Comparison of ENCODE assay signal across 20 cellular contexts in genomic region chr7:29156798-29157461, GRCh38. TPM values are rescaled to one million over a fixed set of nuclear protein-coding genes. Genes with fewer than 3 reads are reported as not detected.
DNase-seq lines count a peak whose midpoint lies in the region; ATAC-seq and TF ChIP-seq lines count a peak whose summit lies in the region.
"Had no signal": no experiment of that assay in that cellular context is flagged by ENCODE, and none has a peak within 500 bp of the region (broad histone marks: within the 10 kb centered on the region; RNA-seq: fewer than 3 reads in every experiment).

No MANE protein-coding gene starts in this region.

- peak; percentile 71 for ATAC-seq in CD8-positive, alpha-beta T cell
- peak; percentile 70 for ATAC-seq in left ventricle myocardium superior
- ATAC-seq: esophagus mucosa had no signal

- in situ Hi-C loops in KBM-7 (cut with MboI; ENCODE audit: low pct_unique_long_range_greater_than_20kb, low sequenced_read_pairs) = no loop called here

- no peaks in the 10 kb centered on the region for H3K36me3 ChIP-seq in CD8-positive, alpha-beta T cell (ENCODE audit: insufficient read depth, low read length)
- no peaks in the 10 kb centered on the region for H3K36me3 ChIP-seq in H7 (replicated peaks; ENCODE audit: control insufficient read depth, insufficient read depth, low read length)
- H3K36me3 ChIP-seq: SJCRH30, stomach had no signal

- no peak overlapping the region for H3K4me3 ChIP-seq in CD8-positive, alpha-beta T cell (ENCODE audit: low read depth, low read length)
- H3K4me3 ChIP-seq in H7 (ENCODE audit: insufficient read depth, low read depth, low read length) = no peak overlapping the region
- H3K4me3 ChIP-seq: SJCRH30, stomach had no signal

- intact Hi-C loops in CD8-positive, alpha-beta T cell (cut with DNase I, micrococcal nuclease) = no loop called here
- intact Hi-C loops in left ventricle myocardium superior (cut with micrococcal nuclease) = no loop called here

- no peaks in the 10 kb centered on the region for H3K36me3 Mint-ChIP-seq in CD8-positive, alpha-beta T cell
- H3K36me3 Mint-ChIP-seq: IgD-negative memory B cell had no signal

- peaks cover 9% of the 10 kb centered on the region for H3K4me1 Mint-ChIP-seq in CD8-positive, alpha-beta T cell (ENCODE audit: low read depth)
- H3K4me1 Mint-ChIP-seq: IgD-negative memory B cell had no signal

- no peak overlapping the region for H3K27ac ChIP-seq in CD8-positive, alpha-beta T cell (ENCODE audit: low read depth, low read length)
- H3K27ac ChIP-seq: C4-2B, parathyroid adenoma, SJCRH30, stomach had no signal

- CTCF ChIA-PET in CD8-positive, alpha-beta T cell (lab: Charles Lee) = interaction anchor here (1.2 to 2.7 kb wide), 5 partner anchors 14 to 48 kb away, joined by 3 to 6 read pairs (median 4); no protein-coding TSS in a partner anchor

- no peaks in the 10 kb centered on the region for H3K27me3 ChIP-seq in CD8-positive, alpha-beta T cell (ENCODE audit: insufficient read depth, low read length)
- H3K27me3 ChIP-seq in H7 (ENCODE audit: control insufficient read depth, insufficient read depth, low read length) = no peaks in the 10 kb centered on the region
- H3K27me3 ChIP-seq: SJCRH30 had no signal

- H3K27me3 Mint-ChIP-seq in CD8-positive, alpha-beta T cell (ENCODE audit: low read depth) = peaks cover 7% of the 10 kb centered on the region

- no peaks in the 10 kb centered on the region for H3K9me3 ChIP-seq in CD8-positive, alpha-beta T cell (ENCODE audit: low read length)
- H3K9me3 ChIP-seq: SJCRH30, stomach had no signal

- peaks cover 8% of the 10 kb centered on the region for H3K4me1 ChIP-seq in CD8-positive, alpha-beta T cell (ENCODE audit: insufficient read depth, low read length)
- H3K4me1 ChIP-seq: parathyroid adenoma, SJCRH30, stomach had no signal

- POLR2A ChIA-PET in CD8-positive, alpha-beta T cell (lab: Charles Lee) = interaction anchor here (0.5 to 1.1 kb wide), 3 partner anchors 24 to 231 kb away, joined by 3 to 4 read pairs (median 3); no protein-coding TSS in a partner anchor

- DNase-seq in CD8-positive, alpha-beta T cell = no peak
- DNase-seq in H7 (peak; percentile 16), NCI-H526 (lab: John Stamatoyannopoulos, UW) (peak; percentile 9 to 41), left ventricle myocardium superior (no peak), KBM-7 (no peak), NCI-H2171 treated with DMSO at 0.1 percent for 48 hours (lab: John Stamatoyannopoulos, UW) (no peak)
- DNase-seq in stimulated activated CD4-positive, alpha-beta T cell treated with anti-CD3 and anti-CD28 coated beads, Interleukin-4, amount 100 ng/mL, for 24 hours = no peak
- DNase-seq: activated CD4-positive, alpha-beta T cell treated with anti-CD3 and anti-CD28 coated beads, Interleukin-2, amount 50 U/mL, for 48 hours; anterior cingulate cortex; cortex of kidney; HFFc6; NCI-H1694; SJCRH30; stomach had no signal

- H3K27ac Mint-ChIP-seq in CD8-positive, alpha-beta T cell = no peak overlapping the region
- H3K27ac Mint-ChIP-seq: activated T-helper 2 cell treated with anti-CD3 and anti-CD28 coated beads, Interferon-gamma antibody, Interleukin-2, Interleukin-4, amounts not matched to agents 10 μg/mL and 5 μg/mL and 100 μg/mL, durations not matched to agents 14 hours and 24 hours and 36 hours; HFFc6; IgD-negative memory B cell had no signal

- TF ChIP-seq CTCF in CD8-positive, alpha-beta T cell (IDR thresholded peaks at IDR 0.05) = no peak

- no peak overlapping the region for H3K4me3 Mint-ChIP-seq in CD8-positive, alpha-beta T cell
- H3K4me3 Mint-ChIP-seq: HFFc6 had no signal

- H3K9me3 Mint-ChIP-seq in CD8-positive, alpha-beta T cell = peaks cover 2% of the 10 kb centered on the region
- H3K9me3 Mint-ChIP-seq: activated T-helper 2 cell treated with anti-CD3 and anti-CD28 coated beads, Interferon-gamma antibody, Interleukin-2, Interleukin-4, amounts not matched to agents 10 μg/mL and 5 μg/mL and 100 μg/mL, durations not matched to agents 14 hours and 24 hours and 36 hours had no signal

RNA-seq across cellular contexts. Expression of gene CPVL, which starts 10.6 kb away (rescaled TPM):
- total RNA-seq in CD8-positive, alpha-beta T cell = under 1 TPM in 1 of 2 experiments, not detected in 1; 0.50 TPM
- 32.9 and 46.1 TPM in 2 replicates for total RNA-seq in H7 (2014; rRNA removed; shearing (Covaris generic))
- total RNA-seq in left ventricle myocardium superior = 72.6 TPM
- total RNA-seq: activated T-helper 2 cell treated with anti-CD3 and anti-CD28 coated beads, Interferon-gamma antibody, Interleukin-2, Interleukin-4, amounts not matched to agents 10 μg/mL and 5 μg/mL and 100 μg/mL, durations not matched to agents 14 hours and 24 hours and 36 hours; G401; HFFc6 had no signal

RNA-seq across cellular contexts. Expression of gene CHN2, which starts 37.6 kb away (rescaled TPM):
- total RNA-seq in CD8-positive, alpha-beta T cell = 10 to 100 TPM in 1 of 2 experiments, 1 to 10 TPM in 1; 9.9 to 10.3 TPM
- 3.1 and 4.2 TPM in 2 replicates for total RNA-seq in H7 (2014; rRNA removed; shearing (Covaris generic))
- total RNA-seq in left ventricle myocardium superior = 32.2 TPM
- total RNA-seq: G401, HFFc6 had no signal

Comparison
In these comparisons a context has a peak if more than half of its experiments do, and no peak if none do; other contexts are left out.
1. DNase-seq: peak in H7 (single experiment) and NCI-H526 (2 of 2); none in CD8-positive, alpha-beta T cell (0 of 7), left ventricle myocardium superior (single experiment), stimulated activated CD4-positive, alpha-beta T cell treated with anti-CD3 and anti-CD28 coated beads, Interleukin-4, amount 100 ng/mL, for 24 hours (single experiment), KBM-7 (single experiment) and NCI-H2171 treated with DMSO at 0.1 percent for 48 hours (single experiment).
2. RNA of gene CPVL, which starts 10.6 kb away (total RNA-seq): 72.6 TPM in left ventricle myocardium superior (single experiment) and 32.9 to 46.1 TPM in H7; 0.50 TPM in CD8-positive, alpha-beta T cell; every median in the first group is over 10 times any median in the second.